In the genomic region with DNA sequence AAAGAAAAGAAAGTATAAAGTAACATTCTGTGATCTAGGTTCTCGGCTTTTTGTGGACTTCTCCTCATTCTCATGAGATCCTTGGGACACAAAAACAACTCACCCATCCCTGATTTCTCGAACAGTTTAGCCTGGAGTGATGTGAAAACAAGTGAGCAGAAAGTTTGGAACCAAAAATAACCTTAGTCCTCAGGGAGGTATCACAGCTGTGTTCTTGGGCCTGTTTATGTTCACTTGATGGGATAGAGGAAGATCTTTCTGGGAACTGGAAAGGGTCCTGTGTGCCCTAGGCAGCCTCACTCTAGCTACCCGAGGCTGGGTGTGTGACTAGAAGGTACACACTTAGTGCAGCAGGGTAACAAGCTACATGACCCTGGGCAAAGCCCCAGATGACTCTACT, we compare ENCODE assay signal across 19 cellular contexts.
A peak's percentile ranks its signal among the peaks of the same experiment; 100 is the strongest.
DNase-seq lines count a peak whose midpoint lies in the region; ATAC-seq lines count a peak whose summit lies in the region.
"Had no signal": no experiment of that assay in that cellular context is flagged by ENCODE, and none has a peak within 500 bp of the region (broad histone marks: within the 10 kb centered on the region; RNA-seq: fewer than 3 reads in every experiment).

No MANE protein-coding gene starts in this region.

- H3K27me3 ChIP-seq in right cardiac atrium (ENCODE audit: control insufficient read depth, insufficient read depth) (no peaks in the 10 kb centered on the region), BLaER1 (no peaks in the 10 kb centered on the region)
- H3K27me3 ChIP-seq: BE2C had no signal

- DNase-seq in Right ventricle myocardium superior (no peak), right cardiac atrium (no peak), sciatic nerve (ENCODE audit: low spot score) (no peak), DMS 273 (lab: John Stamatoyannopoulos, UW; ENCODE audit: unreplicated experiment) (no peak), HCEC 1CT (no peak)
- DNase-seq: 8988T; ACHN; AML-193; BE2C; C1 segment of cervical spinal cord; Calu3; CD4-positive, alpha-beta memory T cell; COR-L47; DMS153; DND-41; GOT3 had no signal

- ATAC-seq in Right ventricle myocardium superior (ENCODE audit: poor library complexity): peak; percentile 72
- no peak for ATAC-seq in right cardiac atrium
- ATAC-seq in sciatic nerve: peak; percentile 87
- ATAC-seq: A549 had no signal

- no peaks in the 10 kb centered on the region for H3K9me3 ChIP-seq in right cardiac atrium (ENCODE audit: control insufficient read depth, low read length)
- no peaks in the 10 kb centered on the region for H3K9me3 ChIP-seq in BLaER1
- H3K9me3 ChIP-seq: A549, BE2C, HAP-1 had no signal

- intact Hi-C loops in Right ventricle myocardium superior (cut with DNase I) (no loop called here), right cardiac atrium (cut with DNase I) (no loop called here), sciatic nerve (cut with DNase I) (no loop called here)

- peak overlapping the region; percentile 27; the same call in 1 of the 2 replicates for H3K4me2 ChIP-seq in BLaER1
- H3K4me2 ChIP-seq: A549 had no signal

- 46% methylated on average over 3 of the region's 3 CpGs for WGBS in right cardiac atrium

- no peak overlapping the region for H3K9ac ChIP-seq in BLaER1

- H3K27ac ChIP-seq in right cardiac atrium (ENCODE audit: low read length): no peak overlapping the region
- H3K27ac ChIP-seq in BLaER1: no peak overlapping the region
- H3K27ac ChIP-seq: A549 had no signal

- H3K4me3 ChIP-seq in right cardiac atrium (ENCODE audit: low read length) (no peak overlapping the region), BLaER1 (no peak overlapping the region)
- H3K4me3 ChIP-seq: A549, HAP-1 had no signal

- H3K36me3 ChIP-seq in BLaER1: no peaks in the 10 kb centered on the region
- H3K36me3 ChIP-seq: BE2C, HAP-1 had no signal

- H3K4me1 ChIP-seq in right cardiac atrium (ENCODE audit: control insufficient read depth, insufficient read depth, low read length): no peaks in the 10 kb centered on the region
- peaks cover 8% of the 10 kb centered on the region for H3K4me1 ChIP-seq in BLaER1
- H3K4me1 ChIP-seq: A549, BE2C, HAP-1 had no signal

- H4K20me1 ChIP-seq in BLaER1: no peaks in the 10 kb centered on the region

Comparison
In these comparisons a context has a peak if more than half of its experiments do, and no peak if none do; other contexts are left out.
1. ATAC-seq: peak in Right ventricle myocardium superior (single experiment) and sciatic nerve (single experiment); none in right cardiac atrium (0 of 2).